ENCODE assay signal across 12 cellular contexts in the genomic region with DNA sequence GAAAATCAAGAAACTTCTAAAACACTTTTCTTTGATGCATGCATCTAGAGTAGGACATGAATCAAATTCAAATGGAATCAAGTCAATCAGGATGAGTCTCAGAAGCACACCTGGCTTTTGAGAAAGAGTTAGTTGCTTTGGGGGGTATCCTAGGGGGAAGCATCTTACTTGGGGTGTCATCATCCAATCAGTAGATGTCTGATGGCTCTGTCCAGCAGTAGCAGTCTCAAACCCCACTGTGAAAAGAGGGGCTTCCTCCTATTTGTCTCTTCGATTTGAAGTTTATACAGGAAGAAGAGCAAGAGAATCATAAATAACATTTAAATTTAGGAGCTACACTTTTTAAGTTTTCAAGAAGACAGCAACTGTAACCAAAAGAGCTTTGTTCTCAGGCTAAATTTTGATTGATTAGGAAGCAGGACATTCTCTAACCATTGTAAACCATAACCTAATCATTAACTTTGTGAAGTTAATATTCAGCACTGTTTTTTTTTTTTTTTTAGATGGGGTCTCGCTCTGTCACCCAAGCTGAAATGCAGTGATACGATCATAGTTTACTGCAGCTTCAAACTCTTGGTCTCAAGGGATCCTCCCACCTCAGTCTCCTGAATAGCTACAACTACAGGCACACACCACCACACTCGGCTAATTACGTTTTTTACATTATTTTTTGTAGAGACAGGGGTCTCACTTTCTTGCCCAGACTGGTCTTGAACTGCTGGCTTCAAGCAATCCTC.
A peak's percentile ranks its signal among the peaks of the same experiment; 100 is the strongest.
DNase-seq lines count a peak whose midpoint lies in the region; ATAC-seq and TF ChIP-seq lines count a peak whose summit lies in the region.
"Had no signal": no experiment of that assay in that cellular context is flagged by ENCODE, and none has a peak within 500 bp of the region (broad histone marks: within the 10 kb centered on the region; RNA-seq: fewer than 3 reads in every experiment).

No MANE protein-coding gene starts in this region.

- intact Hi-C loops in OCI-LY7 (cut with micrococcal nuclease; ENCODE audit: unreplicated experiment) (no loop called here), stomach (cut with DNase I; ENCODE audit: low total_unique reads) (no loop called here), transverse colon (cut with DNase I; ENCODE audit: low total_unique reads) (no loop called here)

- DNase-seq in OCI-LY7 (ENCODE audit: low spot score) (peak; percentile 39), progenitor cell of endocrine pancreas (ENCODE audit: low spot score, unreplicated experiment) (no peak), stomach (no peak), transverse colon (no peak)
- DNase-seq: Caco-2, lower lobe of right lung, spleen had no signal

- BruUV-seq in OCI-LY7 (replicated peaks; lab: Mats Ljungman, UMichigan), result no TSS peak

- H3K27ac Mint-ChIP-seq in progenitor cell of endocrine pancreas, result peak overlapping the region; percentile 47
- H3K27ac Mint-ChIP-seq: activated naive CD4-positive, alpha-beta T cell treated with anti-CD3 and anti-CD28 coated beads, Interleukin-2, amount 50 U/mL, for 24 hours had no signal

- WGBS in stomach, 5 donors, result 82 to 94% (median 93%) methylated on average over 5 of the region's 5 CpGs
- 83 to 94% methylated on average over 4 to 5 of the region's 5 CpGs for WGBS in transverse colon (ENCODE audit: low coverage in 1 of 2), 2 donors

- H3K4me2 ChIP-seq in OCI-LY7 (ENCODE audit: low read length), result peak overlapping the region; percentile 33

- H2AFZ ChIP-seq in OCI-LY7 (ENCODE audit: low read length), result peak overlapping the region; percentile 52; the same call in 1 of the 2 replicates

- peak; percentile 51 for ATAC-seq in GM19328 (IDR thresholded peaks at IDR 0.05; ENCODE audit: unreplicated experiment)
- peak; percentile 82 for ATAC-seq in HG02763 (IDR thresholded peaks at IDR 0.05; ENCODE audit: unreplicated experiment)
- ATAC-seq in HG02588 (IDR thresholded peaks at IDR 0.05; ENCODE audit: unreplicated experiment), result no peak
- ATAC-seq: lower lobe of right lung had no signal

- H3K9me3 ChIP-seq in OCI-LY7 (ENCODE audit: low read length) (no peaks in the 10 kb centered on the region), stomach (no peaks in the 10 kb centered on the region), transverse colon (no peaks in the 10 kb centered on the region)
- H3K9me3 ChIP-seq: Caco-2, lower lobe of right lung, spleen had no signal

- no peaks in the 10 kb centered on the region for H3K27me3 Mint-ChIP-seq in progenitor cell of endocrine pancreas
- H3K27me3 Mint-ChIP-seq: activated naive CD4-positive, alpha-beta T cell treated with anti-CD3 and anti-CD28 coated beads, Interleukin-2, amount 50 U/mL, for 24 hours had no signal

- no peak overlapping the region for H3K4me3 Mint-ChIP-seq in progenitor cell of endocrine pancreas (ENCODE audit: low read depth)
- H3K4me3 Mint-ChIP-seq: activated naive CD4-positive, alpha-beta T cell treated with anti-CD3 and anti-CD28 coated beads, Interleukin-2, amount 50 U/mL, for 24 hours had no signal

- no peaks in the 10 kb centered on the region for H3K79me2 ChIP-seq in OCI-LY7 (ENCODE audit: insufficient read depth, low read depth, low read length)

- H3K27me3 ChIP-seq in stomach, result no peaks in the 10 kb centered on the region
- H3K27me3 ChIP-seq in transverse colon, result no peaks in the 10 kb centered on the region
- H3K27me3 ChIP-seq: spleen had no signal

- H3K4me1 Mint-ChIP-seq in progenitor cell of endocrine pancreas (ENCODE audit: low read depth), result peaks cover 33% of the 10 kb centered on the region
- H3K4me1 Mint-ChIP-seq: activated naive CD4-positive, alpha-beta T cell treated with anti-CD3 and anti-CD28 coated beads, Interleukin-2, amount 50 U/mL, for 24 hours had no signal

- H3K27ac ChIP-seq in OCI-LY7 (ENCODE audit: low read depth, low read length, poor library complexity, severe bottlenecking), result no peak overlapping the region
- H3K27ac ChIP-seq in stomach, result no peak overlapping the region
- no peak overlapping the region for H3K27ac ChIP-seq in transverse colon
- H3K27ac ChIP-seq: epithelial cell of prostate, lower lobe of right lung, spleen had no signal

- H3K9me2 ChIP-seq in OCI-LY7 (ENCODE audit: insufficient read depth, low read length), result no peaks in the 10 kb centered on the region

- TF ChIP-seq EP300 in stomach (IDR thresholded peaks at IDR 0.05) (no peak), transverse colon (IDR thresholded peaks at IDR 0.05; ENCODE audit: low read depth) (no peak)

- in situ Hi-C loops in transverse colon (cut with MboI; ENCODE audit: low pct_ligation_motif_present in 1 of 4, low pct_unique_long_range_greater_than_20kb in 1 of 4, low sequenced_read_pairs in 3 of 4), result no loop called here

- TF ChIP-seq POLR2A in stomach (IDR thresholded peaks at IDR 0.05) (no peak), transverse colon (IDR thresholded peaks at IDR 0.05) (no peak)

- H3K9me3 Mint-ChIP-seq in progenitor cell of endocrine pancreas (ENCODE audit: low read depth), result no peaks in the 10 kb centered on the region
- H3K9me3 Mint-ChIP-seq: activated naive CD4-positive, alpha-beta T cell treated with anti-CD3 and anti-CD28 coated beads, Interleukin-2, amount 50 U/mL, for 24 hours had no signal

- H3K36me3 Mint-ChIP-seq in progenitor cell of endocrine pancreas (ENCODE audit: insufficient read depth), result no peaks in the 10 kb centered on the region
- H3K36me3 Mint-ChIP-seq: activated naive CD4-positive, alpha-beta T cell treated with anti-CD3 and anti-CD28 coated beads, Interleukin-2, amount 50 U/mL, for 24 hours had no signal

- H3K4me3 ChIP-seq in OCI-LY7 (ENCODE audit: low read depth, low read length, poor library complexity, severe bottlenecking), result no peak overlapping the region
- H3K4me3 ChIP-seq in stomach, result no peak overlapping the region
- H3K4me3 ChIP-seq in transverse colon, result no peak overlapping the region
- H3K4me3 ChIP-seq: spleen had no signal

- TF ChIP-seq CTCF in OCI-LY7 (conservative IDR thresholded peaks at IDR 0.05; ENCODE audit: low read length) (no peak), progenitor cell of endocrine pancreas (IDR thresholded peaks at IDR 0.05; ENCODE audit: unreplicated experiment) (no peak), stomach (IDR thresholded peaks at IDR 0.05) (no peak), transverse colon (IDR thresholded peaks at IDR 0.05) (no peak)

- no peaks in the 10 kb centered on the region for H4K20me1 ChIP-seq in OCI-LY7 (ENCODE audit: insufficient read depth, low read length)

- CTCF ChIA-PET in OCI-LY7 (lab: Charles Lee; ENCODE audit: unreplicated experiment), result interaction anchor here (0.8 kb wide), 2 partner anchors 10 to 23 kb away, joined by 3 read pairs; no protein-coding TSS in a partner anchor

- POLR2A ChIA-PET in OCI-LY7 (lab: Charles Lee), result interaction anchor here (0.6 to 1.7 kb wide), 14 partner anchors 8 to 880 kb away, joined by 3 to 7 read pairs (median 3); no protein-coding TSS in a partner anchor

- H3K4me1 ChIP-seq in OCI-LY7 (ENCODE audit: insufficient read depth, low read length, poor library complexity, severe bottlenecking) (peaks cover 22% of the 10 kb centered on the region), stomach (peaks cover 0 to 21% (median 3%) of the 10 kb centered on the region in 4 donors), transverse colon (peaks cover 0 to 3% (median 0%) of the 10 kb centered on the region in 4 donors)
- H3K4me1 ChIP-seq: Caco-2, spleen had no signal

- H3K36me3 ChIP-seq in OCI-LY7 (ENCODE audit: insufficient read depth, low read length) (no peaks in the 10 kb centered on the region), stomach (no peaks in the 10 kb centered on the region), transverse colon (no peaks in the 10 kb centered on the region)
- H3K36me3 ChIP-seq: lower lobe of right lung, spleen had no signal
